Comparison of ENCODE assay signal across 1 cellular context in the genomic region with DNA sequence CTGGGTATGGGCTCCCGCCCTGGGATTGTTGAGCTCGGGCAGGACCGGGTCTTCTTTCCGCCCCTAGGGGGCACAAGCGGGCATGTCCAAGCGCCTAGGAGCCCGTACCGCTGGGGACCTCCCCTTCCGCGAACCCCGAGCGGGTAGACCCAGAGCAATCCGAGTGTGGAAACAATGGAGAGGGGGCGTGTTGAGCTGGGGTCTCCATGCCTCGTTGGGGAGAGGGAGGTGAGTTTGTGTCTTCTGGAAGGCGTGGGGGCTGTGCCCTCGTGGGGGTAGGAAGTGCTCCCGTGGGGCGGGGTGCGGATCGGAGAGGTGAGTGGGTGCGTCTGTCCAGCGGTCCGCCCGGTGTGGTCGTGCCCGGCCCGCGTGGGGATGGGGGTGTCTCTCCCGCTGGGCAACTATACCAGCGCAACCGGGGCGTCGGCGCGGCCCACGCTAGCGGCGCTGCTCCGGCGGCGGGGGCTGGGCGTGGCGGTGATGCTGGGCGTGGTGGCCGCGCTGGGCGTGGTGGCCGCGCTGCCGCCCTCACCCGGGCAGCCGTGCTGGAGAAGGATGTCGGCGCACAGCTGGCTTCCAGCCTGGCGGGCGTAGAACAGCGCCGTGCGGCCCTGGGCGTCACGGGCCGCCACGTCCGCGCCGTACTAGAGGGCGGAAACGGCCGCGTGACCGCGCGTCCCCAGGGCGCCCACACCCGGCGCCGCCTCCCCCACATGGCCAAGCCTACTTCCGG.
TF ChIP-seq lines count a peak whose summit lies in the region.

No MANE protein-coding gene starts in this region.

TF ChIP-seq in HepG2, 621 proteins besides CTCF, POLR2A, EP300 and RAD21 (continues in another document):
- TF ChIP-seq ZC3H4 (CRISPR knock-in tag; IDR thresholded peaks at IDR 0.05; ENCODE audit: borderline replicate concordance) (no peak), MXD4 (CRISPR knock-in tag; IDR thresholded peaks at IDR 0.05) (peak; percentile 75; the same call in 1 of the 2 replicates), SIN3B (IDR thresholded peaks at IDR 0.05; ENCODE audit: low read length) (no peak), SALL2 (CRISPR knock-in tag; IDR thresholded peaks at IDR 0.05) (no peak), GLI4 (CRISPR knock-in tag; IDR thresholded peaks at IDR 0.05; ENCODE audit: borderline replicate concordance) (no peak), XRCC5 (optimal IDR thresholded peaks at IDR 0.05; ENCODE audit: low read length) (peak; percentile 80), ZNF225 (CRISPR knock-in tag; IDR thresholded peaks at IDR 0.05) (no peak), RBAK (CRISPR knock-in tag; IDR thresholded peaks at IDR 0.05) (no peak), FIP1L1 (IDR thresholded peaks at IDR 0.05; ENCODE audit: borderline replicate concordance, insufficient read depth, low read depth, low read length) (no peak), ZNF775 (CRISPR knock-in tag; IDR thresholded peaks at IDR 0.05; ENCODE audit: borderline replicate concordance) (no peak), ASH2L (IDR thresholded peaks at IDR 0.05; ENCODE audit: insufficient read length, low read depth, low read length) (peak; percentile 62), PAF1 (CRISPR knock-in tag; IDR thresholded peaks at IDR 0.05) (no peak), ZNF121 (CRISPR knock-in tag; IDR thresholded peaks at IDR 0.05) (no peak), ELF4 (CRISPR knock-in tag; IDR thresholded peaks at IDR 0.05; ENCODE audit: borderline replicate concordance) (no peak), ARNT2 (CRISPR knock-in tag; IDR thresholded peaks at IDR 0.05; ENCODE audit: low read depth) (peak; percentile 72), NFKB2 (CRISPR knock-in tag; IDR thresholded peaks at IDR 0.05; ENCODE audit: borderline replicate concordance) (peak; percentile 58; the same call in 1 of the 2 replicates), SOX13 (IDR thresholded peaks at IDR 0.05) (no peak), SOX13 (CRISPR knock-in tag; conservative IDR thresholded peaks at IDR 0.05 in 1 of 2, IDR thresholded peaks at IDR 0.05 in 1 of 2) (peak in 1 of 2 experiments; percentile 28; a peak in 1 of 4 replicates), ZNF33A (CRISPR knock-in tag; IDR thresholded peaks at IDR 0.05; ENCODE audit: borderline replicate concordance) (no peak), NRL (CRISPR knock-in tag; IDR thresholded peaks at IDR 0.05; ENCODE audit: borderline replicate concordance) (no peak), ZNF17 (CRISPR knock-in tag; IDR thresholded peaks at IDR 0.05) (no peak), SRY (CRISPR knock-in tag; IDR thresholded peaks at IDR 0.05) (peak; percentile 46; the same call in 1 of the 2 replicates), NR2F2 (IDR thresholded peaks at IDR 0.05; ENCODE audit: borderline replicate concordance, low read depth) (no peak), HDAC2 (CRISPR knock-in tag; IDR thresholded peaks at IDR 0.05) (0 out of 2 replicates have a peak, but pooled peaks have one; percentile 12), HIVEP1 (CRISPR knock-in tag; IDR thresholded peaks at IDR 0.05) (no peak), PPARG (CRISPR knock-in tag; conservative IDR thresholded peaks at IDR 0.05) (no peak), TOPORS (CRISPR knock-in tag; IDR thresholded peaks at IDR 0.05) (0 out of 2 replicates have a peak, but pooled peaks have one; percentile 43), TMF1 (CRISPR knock-in tag; IDR thresholded peaks at IDR 0.05; ENCODE audit: low read depth) (no peak)
- TF ChIP-seq, protein P1, sequence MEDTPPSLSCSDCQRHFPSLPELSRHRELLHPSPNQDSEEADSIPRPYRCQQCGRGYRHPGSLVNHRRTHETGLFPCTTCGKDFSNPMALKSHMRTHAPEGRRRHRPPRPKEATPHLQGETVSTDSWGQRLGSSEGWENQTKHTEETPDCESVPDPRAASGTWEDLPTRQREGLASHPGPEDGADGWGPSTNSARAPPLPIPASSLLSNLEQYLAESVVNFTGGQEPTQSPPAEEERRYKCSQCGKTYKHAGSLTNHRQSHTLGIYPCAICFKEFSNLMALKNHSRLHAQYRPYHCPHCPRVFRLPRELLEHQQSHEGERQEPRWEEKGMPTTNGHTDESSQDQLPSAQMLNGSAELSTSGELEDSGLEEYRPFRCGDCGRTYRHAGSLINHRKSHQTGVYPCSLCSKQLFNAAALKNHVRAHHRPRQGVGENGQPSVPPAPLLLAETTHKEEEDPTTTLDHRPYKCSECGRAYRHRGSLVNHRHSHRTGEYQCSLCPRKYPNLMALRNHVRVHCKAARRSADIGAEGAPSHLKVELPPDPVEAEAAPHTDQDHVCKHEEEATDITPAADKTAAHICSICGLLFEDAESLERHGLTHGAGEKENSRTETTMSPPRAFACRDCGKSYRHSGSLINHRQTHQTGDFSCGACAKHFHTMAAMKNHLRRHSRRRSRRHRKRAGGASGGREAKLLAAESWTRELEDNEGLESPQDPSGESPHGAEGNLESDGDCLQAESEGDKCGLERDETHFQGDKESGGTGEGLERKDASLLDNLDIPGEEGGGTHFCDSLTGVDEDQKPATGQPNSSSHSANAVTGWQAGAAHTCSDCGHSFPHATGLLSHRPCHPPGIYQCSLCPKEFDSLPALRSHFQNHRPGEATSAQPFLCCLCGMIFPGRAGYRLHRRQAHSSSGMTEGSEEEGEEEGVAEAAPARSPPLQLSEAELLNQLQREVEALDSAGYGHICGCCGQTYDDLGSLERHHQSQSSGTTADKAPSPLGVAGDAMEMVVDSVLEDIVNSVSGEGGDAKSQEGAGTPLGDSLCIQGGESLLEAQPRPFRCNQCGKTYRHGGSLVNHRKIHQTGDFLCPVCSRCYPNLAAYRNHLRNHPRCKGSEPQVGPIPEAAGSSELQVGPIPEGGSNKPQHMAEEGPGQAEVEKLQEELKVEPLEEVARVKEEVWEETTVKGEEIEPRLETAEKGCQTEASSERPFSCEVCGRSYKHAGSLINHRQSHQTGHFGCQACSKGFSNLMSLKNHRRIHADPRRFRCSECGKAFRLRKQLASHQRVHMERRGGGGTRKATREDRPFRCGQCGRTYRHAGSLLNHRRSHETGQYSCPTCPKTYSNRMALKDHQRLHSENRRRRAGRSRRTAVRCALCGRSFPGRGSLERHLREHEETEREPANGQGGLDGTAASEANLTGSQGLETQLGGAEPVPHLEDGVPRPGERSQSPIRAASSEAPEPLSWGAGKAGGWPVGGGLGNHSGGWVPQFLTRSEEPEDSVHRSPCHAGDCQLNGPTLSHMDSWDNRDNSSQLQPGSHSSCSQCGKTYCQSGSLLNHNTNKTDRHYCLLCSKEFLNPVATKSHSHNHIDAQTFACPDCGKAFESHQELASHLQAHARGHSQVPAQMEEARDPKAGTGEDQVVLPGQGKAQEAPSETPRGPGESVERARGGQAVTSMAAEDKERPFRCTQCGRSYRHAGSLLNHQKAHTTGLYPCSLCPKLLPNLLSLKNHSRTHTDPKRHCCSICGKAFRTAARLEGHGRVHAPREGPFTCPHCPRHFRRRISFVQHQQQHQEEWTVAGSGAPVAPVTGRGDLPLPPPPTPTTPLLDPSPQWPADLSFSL (CRISPR knock-in tag; IDR thresholded peaks at IDR 0.05) = no peak
- TF ChIP-seq, protein P2, sequence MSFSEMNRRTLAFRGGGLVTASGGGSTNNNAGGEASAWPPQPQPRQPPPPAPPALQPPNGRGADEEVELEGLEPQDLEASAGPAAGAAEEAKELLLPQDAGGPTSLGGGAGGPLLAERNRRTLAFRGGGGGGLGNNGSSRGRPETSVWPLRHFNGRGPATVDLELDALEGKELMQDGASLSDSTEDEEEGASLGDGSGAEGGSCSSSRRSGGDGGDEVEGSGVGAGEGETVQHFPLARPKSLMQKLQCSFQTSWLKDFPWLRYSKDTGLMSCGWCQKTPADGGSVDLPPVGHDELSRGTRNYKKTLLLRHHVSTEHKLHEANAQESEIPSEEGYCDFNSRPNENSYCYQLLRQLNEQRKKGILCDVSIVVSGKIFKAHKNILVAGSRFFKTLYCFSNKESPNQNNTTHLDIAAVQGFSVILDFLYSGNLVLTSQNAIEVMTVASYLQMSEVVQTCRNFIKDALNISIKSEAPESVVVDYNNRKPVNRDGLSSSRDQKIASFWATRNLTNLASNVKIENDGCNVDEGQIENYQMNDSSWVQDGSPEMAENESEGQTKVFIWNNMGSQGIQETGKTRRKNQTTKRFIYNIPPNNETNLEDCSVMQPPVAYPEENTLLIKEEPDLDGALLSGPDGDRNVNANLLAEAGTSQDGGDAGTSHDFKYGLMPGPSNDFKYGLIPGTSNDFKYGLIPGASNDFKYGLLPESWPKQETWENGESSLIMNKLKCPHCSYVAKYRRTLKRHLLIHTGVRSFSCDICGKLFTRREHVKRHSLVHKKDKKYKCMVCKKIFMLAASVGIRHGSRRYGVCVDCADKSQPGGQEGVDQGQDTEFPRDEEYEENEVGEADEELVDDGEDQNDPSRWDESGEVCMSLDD (CRISPR knock-in tag; IDR thresholded peaks at IDR 0.05; ENCODE audit: borderline replicate concordance) = peak; percentile 20; the same call in 1 of the 2 replicates
- TF ChIP-seq, protein P3, sequence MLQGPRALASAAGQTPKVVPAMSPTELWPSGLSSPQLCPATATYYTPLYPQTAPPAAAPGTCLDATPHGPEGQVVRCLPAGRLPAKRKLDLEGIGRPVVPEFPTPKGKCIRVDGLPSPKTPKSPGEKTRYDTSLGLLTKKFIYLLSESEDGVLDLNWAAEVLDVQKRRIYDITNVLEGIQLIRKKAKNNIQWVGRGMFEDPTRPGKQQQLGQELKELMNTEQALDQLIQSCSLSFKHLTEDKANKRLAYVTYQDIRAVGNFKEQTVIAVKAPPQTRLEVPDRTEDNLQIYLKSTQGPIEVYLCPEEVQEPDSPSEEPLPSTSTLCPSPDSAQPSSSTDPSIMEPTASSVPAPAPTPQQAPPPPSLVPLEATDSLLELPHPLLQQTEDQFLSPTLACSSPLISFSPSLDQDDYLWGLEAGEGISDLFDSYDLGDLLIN (CRISPR knock-in tag; IDR thresholded peaks at IDR 0.05; ENCODE audit: borderline replicate concordance) = no peak
- TF ChIP-seq, protein P4, sequence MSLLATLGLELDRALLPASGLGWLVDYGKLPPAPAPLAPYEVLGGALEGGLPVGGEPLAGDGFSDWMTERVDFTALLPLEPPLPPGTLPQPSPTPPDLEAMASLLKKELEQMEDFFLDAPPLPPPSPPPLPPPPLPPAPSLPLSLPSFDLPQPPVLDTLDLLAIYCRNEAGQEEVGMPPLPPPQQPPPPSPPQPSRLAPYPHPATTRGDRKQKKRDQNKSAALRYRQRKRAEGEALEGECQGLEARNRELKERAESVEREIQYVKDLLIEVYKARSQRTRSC (CRISPR knock-in tag; IDR thresholded peaks at IDR 0.05; ENCODE audit: low read depth) = no peak
- TF ChIP-seq, protein P5, sequence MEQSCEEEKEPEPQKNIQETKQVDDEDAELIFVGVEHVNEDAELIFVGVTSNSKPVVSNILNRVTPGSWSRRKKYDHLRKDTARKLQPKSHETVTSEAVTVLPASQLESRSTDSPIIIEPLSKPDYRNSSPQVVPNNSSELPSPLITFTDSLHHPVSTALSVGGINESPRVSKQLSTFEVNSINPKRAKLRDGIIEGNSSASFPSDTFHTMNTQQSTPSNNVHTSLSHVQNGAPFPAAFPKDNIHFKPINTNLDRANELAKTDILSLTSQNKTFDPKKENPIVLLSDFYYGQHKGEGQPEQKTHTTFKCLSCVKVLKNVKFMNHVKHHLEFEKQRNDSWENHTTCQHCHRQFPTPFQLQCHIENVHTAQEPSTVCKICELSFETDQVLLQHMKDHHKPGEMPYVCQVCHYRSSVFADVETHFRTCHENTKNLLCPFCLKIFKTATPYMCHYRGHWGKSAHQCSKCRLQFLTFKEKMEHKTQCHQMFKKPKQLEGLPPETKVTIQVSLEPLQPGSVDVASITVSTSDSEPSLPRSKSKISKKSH (CRISPR knock-in tag; IDR thresholded peaks at IDR 0.05; ENCODE audit: borderline replicate concordance) = 0 out of 2 replicates have a peak, but pooled peaks have one; percentile 67
- TF ChIP-seq, protein P6, sequence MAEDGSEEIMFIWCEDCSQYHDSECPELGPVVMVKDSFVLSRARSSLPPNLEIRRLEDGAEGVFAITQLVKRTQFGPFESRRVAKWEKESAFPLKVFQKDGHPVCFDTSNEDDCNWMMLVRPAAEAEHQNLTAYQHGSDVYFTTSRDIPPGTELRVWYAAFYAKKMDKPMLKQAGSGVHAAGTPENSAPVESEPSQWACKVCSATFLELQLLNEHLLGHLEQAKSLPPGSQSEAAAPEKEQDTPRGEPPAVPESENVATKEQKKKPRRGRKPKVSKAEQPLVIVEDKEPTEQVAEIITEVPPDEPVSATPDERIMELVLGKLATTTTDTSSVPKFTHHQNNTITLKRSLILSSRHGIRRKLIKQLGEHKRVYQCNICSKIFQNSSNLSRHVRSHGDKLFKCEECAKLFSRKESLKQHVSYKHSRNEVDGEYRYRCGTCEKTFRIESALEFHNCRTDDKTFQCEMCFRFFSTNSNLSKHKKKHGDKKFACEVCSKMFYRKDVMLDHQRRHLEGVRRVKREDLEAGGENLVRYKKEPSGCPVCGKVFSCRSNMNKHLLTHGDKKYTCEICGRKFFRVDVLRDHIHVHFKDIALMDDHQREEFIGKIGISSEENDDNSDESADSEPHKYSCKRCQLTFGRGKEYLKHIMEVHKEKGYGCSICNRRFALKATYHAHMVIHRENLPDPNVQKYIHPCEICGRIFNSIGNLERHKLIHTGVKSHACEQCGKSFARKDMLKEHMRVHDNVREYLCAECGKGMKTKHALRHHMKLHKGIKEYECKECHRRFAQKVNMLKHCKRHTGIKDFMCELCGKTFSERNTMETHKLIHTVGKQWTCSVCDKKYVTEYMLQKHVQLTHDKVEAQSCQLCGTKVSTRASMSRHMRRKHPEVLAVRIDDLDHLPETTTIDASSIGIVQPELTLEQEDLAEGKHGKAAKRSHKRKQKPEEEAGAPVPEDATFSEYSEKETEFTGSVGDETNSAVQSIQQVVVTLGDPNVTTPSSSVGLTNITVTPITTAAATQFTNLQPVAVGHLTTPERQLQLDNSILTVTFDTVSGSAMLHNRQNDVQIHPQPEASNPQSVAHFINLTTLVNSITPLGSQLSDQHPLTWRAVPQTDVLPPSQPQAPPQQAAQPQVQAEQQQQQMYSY (CRISPR knock-in tag; IDR thresholded peaks at IDR 0.05) = 0 out of 2 replicates have a peak, but pooled peaks have one; percentile 38
- TF ChIP-seq, protein P7, sequence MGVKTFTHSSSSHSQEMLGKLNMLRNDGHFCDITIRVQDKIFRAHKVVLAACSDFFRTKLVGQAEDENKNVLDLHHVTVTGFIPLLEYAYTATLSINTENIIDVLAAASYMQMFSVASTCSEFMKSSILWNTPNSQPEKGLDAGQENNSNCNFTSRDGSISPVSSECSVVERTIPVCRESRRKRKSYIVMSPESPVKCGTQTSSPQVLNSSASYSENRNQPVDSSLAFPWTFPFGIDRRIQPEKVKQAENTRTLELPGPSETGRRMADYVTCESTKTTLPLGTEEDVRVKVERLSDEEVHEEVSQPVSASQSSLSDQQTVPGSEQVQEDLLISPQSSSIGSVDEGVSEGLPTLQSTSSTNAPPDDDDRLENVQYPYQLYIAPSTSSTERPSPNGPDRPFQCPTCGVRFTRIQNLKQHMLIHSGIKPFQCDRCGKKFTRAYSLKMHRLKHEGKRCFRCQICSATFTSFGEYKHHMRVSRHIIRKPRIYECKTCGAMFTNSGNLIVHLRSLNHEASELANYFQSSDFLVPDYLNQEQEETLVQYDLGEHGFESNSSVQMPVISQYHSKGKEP (CRISPR knock-in tag; IDR thresholded peaks at IDR 0.05) = no peak
- TF ChIP-seq, protein P8, sequence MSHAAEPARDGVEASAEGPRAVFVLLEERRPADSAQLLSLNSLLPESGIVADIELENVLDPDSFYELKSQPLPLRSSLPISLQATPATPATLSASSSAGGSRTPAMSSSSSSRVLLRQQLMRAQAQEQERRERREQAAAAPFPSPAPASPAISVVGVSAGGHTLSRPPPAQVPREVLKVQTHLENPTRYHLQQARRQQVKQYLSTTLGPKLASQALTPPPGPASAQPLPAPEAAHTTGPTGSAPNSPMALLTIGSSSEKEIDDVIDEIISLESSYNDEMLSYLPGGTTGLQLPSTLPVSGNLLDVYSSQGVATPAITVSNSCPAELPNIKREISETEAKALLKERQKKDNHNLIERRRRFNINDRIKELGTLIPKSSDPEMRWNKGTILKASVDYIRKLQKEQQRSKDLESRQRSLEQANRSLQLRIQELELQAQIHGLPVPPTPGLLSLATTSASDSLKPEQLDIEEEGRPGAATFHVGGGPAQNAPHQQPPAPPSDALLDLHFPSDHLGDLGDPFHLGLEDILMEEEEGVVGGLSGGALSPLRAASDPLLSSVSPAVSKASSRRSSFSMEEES (CRISPR knock-in tag; IDR thresholded peaks at IDR 0.05) = no peak
